Comparison of ENCODE assay signal across 25 cellular contexts in genomic region chr16:3013491-3013951, GRCh38. TPM values are rescaled to one million over a fixed set of nuclear protein-coding genes. Genes with fewer than 3 reads are reported as not detected.
DNase-seq lines count a peak whose midpoint lies in the region; ATAC-seq and TF ChIP-seq lines count a peak whose summit lies in the region.
"Had no signal": no experiment of that assay in that cellular context is flagged by ENCODE, and none has a peak within 500 bp of the region (broad histone marks: within the 10 kb centered on the region; RNA-seq: fewer than 3 reads in every experiment).

No MANE protein-coding gene starts in this region.

- H3K27ac ChIP-seq in HCT116 (ENCODE audit: low read depth, low read length) = peak overlapping the region; percentile 37; the same call in 1 of the 2 replicates
- H3K27ac ChIP-seq in WERI-Rb-1 = peak overlapping the region; percentile 56
- H3K27ac ChIP-seq in MM.1S (ENCODE audit: low read length) = no peak overlapping the region
- H3K27ac ChIP-seq: HL-60, tibial artery had no signal

- H3K9ac ChIP-seq in HCT116 (ENCODE audit: low read length) (peak overlapping the region; percentile 48), MM.1S (ENCODE audit: low read length) (no peak overlapping the region)

- no peak for TF ChIP-seq POLR2A in HCT116 (IDR thresholded peaks at IDR 0.05; ENCODE audit: borderline replicate concordance, extremely low read depth, insufficient read depth, insufficient read length)

- H3K27me3 ChIP-seq in HCT116 (ENCODE audit: insufficient read depth, low read length) (no peaks in the 10 kb centered on the region), WERI-Rb-1 (ENCODE audit: insufficient read depth, low read depth, severe bottlenecking) (no peaks in the 10 kb centered on the region), MM.1S (replicated peaks; ENCODE audit: insufficient read depth, low read length) (peaks cover 94% of the 10 kb centered on the region)
- H3K27me3 ChIP-seq: MG63 had no signal

- H3K9me2 ChIP-seq in HCT116 (ENCODE audit: insufficient read depth) = no peaks in the 10 kb centered on the region
- no peaks in the 10 kb centered on the region for H3K9me2 ChIP-seq in MM.1S (replicated peaks; ENCODE audit: insufficient read depth, low read length)

- RAD21 ChIA-PET in HCT116 (lab: Charles Lee; ENCODE audit: low non-redundant PET in 1 of 2, low total read pairs in 2 of 2, uncharacterized antibody in 2 of 2, unreplicated experiment in 2 of 2) = no interaction called here

- H3K4me1 ChIP-seq in HCT116 (ENCODE audit: control insufficient read depth in 1 of 2, insufficient read depth in 2 of 2, low read length in 2 of 2) (peaks cover 52 to 84% of the 10 kb centered on the region in 2 experiments), MM.1S (ENCODE audit: low read length) (0 out of 2 replicates have a peak, but pooled peaks cover 6% of the 10 kb centered on the region)

- H3K79me2 ChIP-seq in HCT116 (ENCODE audit: insufficient read depth, low read length) (no peaks in the 10 kb centered on the region), MM.1S (ENCODE audit: low read length) (no peaks in the 10 kb centered on the region)

- H3K36me3 ChIP-seq in HCT116 (ENCODE audit: control insufficient read depth in 1 of 2, insufficient read depth in 2 of 2, low read length in 2 of 2) (no peaks in the 10 kb centered on the region), WERI-Rb-1 (no peaks in the 10 kb centered on the region), MM.1S (replicated peaks; ENCODE audit: insufficient read depth, low read length) (no peaks in the 10 kb centered on the region)
- H3K36me3 ChIP-seq: BE2C, MG63, tibial artery had no signal

- H2AFZ ChIP-seq in HCT116 (ENCODE audit: low read depth, low read length, poor library complexity, severe bottlenecking) (no peak overlapping the region), MM.1S (ENCODE audit: low read length) (no peak overlapping the region)

- DNase-seq in A172 (ENCODE audit: low spot score) = peak; percentile 55
- DNase-seq in HCT116 (ENCODE audit: low read depth, low spot score) = no peak
- no peak for DNase-seq in WERI-Rb-1
- DNase-seq in left lobe of liver (ENCODE audit: low spot score) = peak; percentile 84
- DNase-seq in AG08396 (ENCODE audit: low spot score) = no peak
- DNase-seq in DMS 273 treated with DMSO at 0.1 percent for 48 hours (lab: John Stamatoyannopoulos, UW) = no peak
- DNase-seq in MM.1S = no peak
- DNase-seq: activated CD4-positive, alpha-beta memory T cell treated with anti-CD3 and anti-CD28 coated beads for 36 hours; activated naive CD8-positive, alpha-beta T cell treated with anti-CD3 and anti-CD28 coated beads, Interleukin-2, amount 10 ng/mL, durations not matched to agents 7 days and 5 days; BE2C; effector CD8-positive, alpha-beta T cell; hypothalamus; kidney; MG63; NCI-H526 treated with DMSO at 0.1 percent for 48 hours; stimulated activated CD4-positive, alpha-beta T cell treated with anti-CD3 and anti-CD28 coated beads, Interleukin-12 subunit alpha, Interleukin-12 subunit beta, amount 100 ng/mL, for 4 hours; stimulated activated CD4-positive, alpha-beta T cell treated with anti-CD3 and anti-CD28 coated beads, Interleukin-4, amount 100 ng/mL, for 4 hours; stimulated activated naive CD8-positive, alpha-beta T cell treated with anti-CD3 and anti-CD28 coated beads, Interleukin-15, amount 100 ng/mL, for 72 hours; tibial artery had no signal

- H3K9me3 ChIP-seq in HCT116 (ENCODE audit: control insufficient read depth in 1 of 2, insufficient read depth in 1 of 2, low read depth in 1 of 2, low read length in 2 of 2) = no peaks in the 10 kb centered on the region
- H3K9me3 ChIP-seq in WERI-Rb-1 (ENCODE audit: severe bottlenecking) = no peaks in the 10 kb centered on the region
- H3K9me3 ChIP-seq in MM.1S (replicated peaks; ENCODE audit: insufficient read depth, low read length) = no peaks in the 10 kb centered on the region
- H3K9me3 ChIP-seq: BE2C, MG63, tibial artery had no signal

- TF ChIP-seq RAD21 in HCT116 (IDR thresholded peaks at IDR 0.05; ENCODE audit: low read depth) = no peak

- peak overlapping the region; percentile 79 for H3K4me2 ChIP-seq in HCT116 (ENCODE audit: low read length)
- no peak overlapping the region for H3K4me2 ChIP-seq in MM.1S (ENCODE audit: low read depth, low read length)

- POLR2A ChIA-PET in HCT116 (lab: Charles Lee) = interaction anchor here (1.0 kb wide), 1 partner anchor 9 kb away, joined by 5 read pairs; no protein-coding TSS in a partner anchor

- intact Hi-C loops in HCT116 (cut with micrococcal nuclease) = no loop called here

- no peaks in the 10 kb centered on the region for H4K20me1 ChIP-seq in HCT116 (ENCODE audit: insufficient read depth)
- no peaks in the 10 kb centered on the region for H4K20me1 ChIP-seq in MM.1S (ENCODE audit: insufficient read depth, low read length)

- peak overlapping the region in 1 of 2 experiments; percentile 22; a peak in 1 of 4 replicates for H3K4me3 ChIP-seq in HCT116 (replicated peaks in 1 of 2; ENCODE audit: low read depth in 1 of 2, low read length in 2 of 2)
- H3K4me3 ChIP-seq in WERI-Rb-1 (ENCODE audit: low read depth, low read length) = no peak overlapping the region
- H3K4me3 ChIP-seq in MM.1S (ENCODE audit: low read length) = no peak overlapping the region
- H3K4me3 ChIP-seq: MG63, tibial artery had no signal

- ATAC-seq in HCT116 = peak; percentile 35
- peak; percentile 91 for ATAC-seq in left lobe of liver
- no peak for ATAC-seq in HG03159 (IDR thresholded peaks at IDR 0.05; ENCODE audit: unreplicated experiment)
- ATAC-seq: stimulated activated naive CD8-positive, alpha-beta T cell treated with anti-CD3 and anti-CD28 coated beads, Interleukin-15, amount 100 ng/mL, for 72 hours had no signal

- no peaks in the 10 kb centered on the region for H3F3A ChIP-seq in MM.1S (ENCODE audit: insufficient read depth, low read length)

- BruUV-seq in HCT116 (replicated peaks; lab: Mats Ljungman, UMichigan) = no TSS peak

- TF ChIP-seq CTCF in HCT116 (IDR thresholded peaks at IDR 0.05 in 2 of 3, conservative IDR thresholded peaks at IDR 0.05 in 1 of 3; ENCODE audit: borderline replicate concordance in 1 of 3, insufficient read depth in 1 of 3, low read depth in 2 of 3, low read length in 2 of 3) = peak in 1 of 3 experiments; percentile 8; a peak in 1 of 6 replicates
- TF ChIP-seq CTCF in WERI-Rb-1 (IDR thresholded peaks at IDR 0.05; ENCODE audit: low read depth, low read length) = no peak
- TF ChIP-seq CTCF in MM.1S (IDR thresholded peaks at IDR 0.05; ENCODE audit: low read length) = no peak

- CTCF ChIA-PET in HCT116 (lab: Charles Lee) = interaction anchor here (1.0 kb wide), 1 partner anchor 10 kb away, joined by 3 read pairs; no protein-coding TSS in a partner anchor

TF ChIP-seq in HCT116, 20 proteins besides CTCF, POLR2A, EP300 and RAD21:
- TF ChIP-seq ZBTB33 (IDR thresholded peaks at IDR 0.05; ENCODE audit: extremely low read depth, insufficient replicate concordance, low read length) = no peak
- 0 out of 2 replicates have a peak, but pooled peaks have one; percentile 25 for TF ChIP-seq ZFX (IDR thresholded peaks at IDR 0.05)

RNA-seq across cellular contexts. Expression of gene CLDN9, which starts 0.8 kb away (rescaled TPM):
- total RNA-seq in A172 (2014; rRNA removed; shearing (Covaris generic)) = 0.16 TPM in 1 of 2 replicates, not detected in the other
- total RNA-seq in HCT116 (2021; ENCODE audit: unreplicated experiment) (0.76 TPM), left lobe of liver (1.5 TPM)
- polyA plus RNA-seq in HCT116 (2012) = 0.96 and 1.4 TPM in 2 replicates
- total RNA-seq: activated CD4-positive, alpha-beta memory T cell treated with anti-CD3 and anti-CD28 coated beads for 36 hours; activated naive CD8-positive, alpha-beta T cell treated with anti-CD3 and anti-CD28 coated beads, Interleukin-2, amount 10 ng/mL, durations not matched to agents 7 days and 5 days; chondrocyte; frontal cortex had no signal
- polyA plus RNA-seq: IgD-negative memory B cell had no signal

RNA-seq across cellular contexts. Expression of gene CLDN6, which starts 4.5 kb away (rescaled TPM):
- total RNA-seq in A172 (2014; rRNA removed; shearing (Covaris generic)) = 0.41 TPM in 1 of 2 replicates, not detected in the other
- 0.49 TPM for total RNA-seq in HCT116 (2021; ENCODE audit: unreplicated experiment)
- polyA plus RNA-seq in HCT116 (2012) = 0.11 and 0.21 TPM in 2 replicates
- 0.96 TPM for total RNA-seq in left lobe of liver
- total RNA-seq: activated CD4-positive, alpha-beta memory T cell treated with anti-CD3 and anti-CD28 coated beads for 36 hours; activated naive CD8-positive, alpha-beta T cell treated with anti-CD3 and anti-CD28 coated beads, Interleukin-2, amount 10 ng/mL, durations not matched to agents 7 days and 5 days; omental fat pad had no signal
- polyA plus RNA-seq: IgD-negative memory B cell had no signal

RNA-seq across cellular contexts. Expression of gene TNFRSF12A, which starts 6.6 kb away (rescaled TPM):
- 510 and 551 TPM in 2 replicates for total RNA-seq in A172 (2014; rRNA removed; shearing (Covaris generic))
- 188 TPM for total RNA-seq in HCT116 (2021; ENCODE audit: unreplicated experiment)
- polyA plus RNA-seq in HCT116 (2012) = 222 and 257 TPM in 2 replicates
- 4.3 TPM for total RNA-seq in left lobe of liver

RNA-seq across cellular contexts. Expression of gene HCFC1R1, which starts 10.2 kb away (rescaled TPM):
- 54.7 and 71.1 TPM in 2 replicates for total RNA-seq in A172 (2014; rRNA removed; shearing (Covaris generic))
- total RNA-seq in HCT116 (2021; ENCODE audit: unreplicated experiment) = 60.0 TPM
- 102 and 110 TPM in 2 replicates for polyA plus RNA-seq in HCT116 (2012)
- total RNA-seq in left lobe of liver = 11.2 TPM

RNA-seq across cellular contexts. Expression of gene THOC6, which starts 10.3 kb away (rescaled TPM):
- total RNA-seq in A172 (2014; rRNA removed; shearing (Covaris generic)) = 32.1 and 35.2 TPM in 2 replicates
- total RNA-seq in HCT116 (2021; ENCODE audit: unreplicated experiment) (62.9 TPM), left lobe of liver (9.6 TPM)
- 74.8 and 76.8 TPM in 2 replicates for polyA plus RNA-seq in HCT116 (2012)

Comparison
In these comparisons a context has a peak if more than half of its experiments do, and no peak if none do; other contexts are left out.
1. DNase-seq: peak in A172 (single experiment) and left lobe of liver (single experiment); none in HCT116 (single experiment), WERI-Rb-1 (single experiment), AG08396 (single experiment), DMS 273 treated with DMSO at 0.1 percent for 48 hours (single experiment) and MM.1S (single experiment).
2. RNA of gene TNFRSF12A, which starts 6.6 kb away (total RNA-seq): 510 to 551 TPM in A172 and 188 TPM in HCT116 (single experiment); 4.3 TPM in left lobe of liver (single experiment); every median in the first group is over 10 times any median in the second.